1 cellular context compared by ENCODE assay signal in the genomic region with DNA sequence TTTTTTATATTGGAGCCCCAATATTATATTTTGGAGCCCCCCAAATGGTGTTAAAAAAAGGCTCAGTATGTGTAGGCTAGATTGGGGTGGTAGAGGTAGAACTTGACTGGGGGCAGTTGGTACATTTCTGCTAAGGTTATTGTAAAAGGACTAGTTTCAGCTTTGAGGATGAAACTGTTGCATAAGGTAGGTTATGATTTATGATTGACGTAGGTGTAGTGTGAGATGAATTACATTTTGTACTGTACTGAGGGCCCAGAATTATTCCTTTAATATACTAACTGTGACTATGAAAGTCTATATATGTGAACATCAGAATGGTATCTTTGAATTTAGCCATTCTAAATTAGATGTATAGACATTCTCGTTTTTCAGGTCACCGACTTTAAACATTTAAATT.
TF ChIP-seq lines count a peak whose summit lies in the region.

No MANE protein-coding gene starts in this region.

TF ChIP-seq in HCT116, 20 proteins besides CTCF, POLR2A, EP300 and RAD21 (continued from another document):
- TF ChIP-seq POLR2AphosphoS5 (IDR thresholded peaks at IDR 0.05; ENCODE audit: low read depth, low read length) (no peak), CEBPB (IDR thresholded peaks at IDR 0.05; ENCODE audit: low read depth) (no peak), JUND (IDR thresholded peaks at IDR 0.05) (no peak), ZNF274 (IDR thresholded peaks at IDR 0.05; ENCODE audit: low read depth, low read length) (no peak)
- TF ChIP-seq, protein P1, sequence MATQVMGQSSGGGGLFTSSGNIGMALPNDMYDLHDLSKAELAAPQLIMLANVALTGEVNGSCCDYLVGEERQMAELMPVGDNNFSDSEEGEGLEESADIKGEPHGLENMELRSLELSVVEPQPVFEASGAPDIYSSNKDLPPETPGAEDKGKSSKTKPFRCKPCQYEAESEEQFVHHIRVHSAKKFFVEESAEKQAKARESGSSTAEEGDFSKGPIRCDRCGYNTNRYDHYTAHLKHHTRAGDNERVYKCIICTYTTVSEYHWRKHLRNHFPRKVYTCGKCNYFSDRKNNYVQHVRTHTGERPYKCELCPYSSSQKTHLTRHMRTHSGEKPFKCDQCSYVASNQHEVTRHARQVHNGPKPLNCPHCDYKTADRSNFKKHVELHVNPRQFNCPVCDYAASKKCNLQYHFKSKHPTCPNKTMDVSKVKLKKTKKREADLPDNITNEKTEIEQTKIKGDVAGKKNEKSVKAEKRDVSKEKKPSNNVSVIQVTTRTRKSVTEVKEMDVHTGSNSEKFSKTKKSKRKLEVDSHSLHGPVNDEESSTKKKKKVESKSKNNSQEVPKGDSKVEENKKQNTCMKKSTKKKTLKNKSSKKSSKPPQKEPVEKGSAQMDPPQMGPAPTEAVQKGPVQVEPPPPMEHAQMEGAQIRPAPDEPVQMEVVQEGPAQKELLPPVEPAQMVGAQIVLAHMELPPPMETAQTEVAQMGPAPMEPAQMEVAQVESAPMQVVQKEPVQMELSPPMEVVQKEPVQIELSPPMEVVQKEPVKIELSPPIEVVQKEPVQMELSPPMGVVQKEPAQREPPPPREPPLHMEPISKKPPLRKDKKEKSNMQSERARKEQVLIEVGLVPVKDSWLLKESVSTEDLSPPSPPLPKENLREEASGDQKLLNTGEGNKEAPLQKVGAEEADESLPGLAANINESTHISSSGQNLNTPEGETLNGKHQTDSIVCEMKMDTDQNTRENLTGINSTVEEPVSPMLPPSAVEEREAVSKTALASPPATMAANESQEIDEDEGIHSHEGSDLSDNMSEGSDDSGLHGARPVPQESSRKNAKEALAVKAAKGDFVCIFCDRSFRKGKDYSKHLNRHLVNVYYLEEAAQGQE (IDR thresholded peaks at IDR 0.05; ENCODE audit: low read depth), result no peak
- TF ChIP-seq, protein P2, sequence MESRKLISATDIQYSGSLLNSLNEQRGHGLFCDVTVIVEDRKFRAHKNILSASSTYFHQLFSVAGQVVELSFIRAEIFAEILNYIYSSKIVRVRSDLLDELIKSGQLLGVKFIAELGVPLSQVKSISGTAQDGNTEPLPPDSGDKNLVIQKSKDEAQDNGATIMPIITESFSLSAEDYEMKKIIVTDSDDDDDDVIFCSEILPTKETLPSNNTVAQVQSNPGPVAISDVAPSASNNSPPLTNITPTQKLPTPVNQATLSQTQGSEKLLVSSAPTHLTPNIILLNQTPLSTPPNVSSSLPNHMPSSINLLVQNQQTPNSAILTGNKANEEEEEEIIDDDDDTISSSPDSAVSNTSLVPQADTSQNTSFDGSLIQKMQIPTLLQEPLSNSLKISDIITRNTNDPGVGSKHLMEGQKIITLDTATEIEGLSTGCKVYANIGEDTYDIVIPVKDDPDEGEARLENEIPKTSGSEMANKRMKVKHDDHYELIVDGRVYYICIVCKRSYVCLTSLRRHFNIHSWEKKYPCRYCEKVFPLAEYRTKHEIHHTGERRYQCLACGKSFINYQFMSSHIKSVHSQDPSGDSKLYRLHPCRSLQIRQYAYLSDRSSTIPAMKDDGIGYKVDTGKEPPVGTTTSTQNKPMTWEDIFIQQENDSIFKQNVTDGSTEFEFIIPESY (IDR thresholded peaks at IDR 0.05; ENCODE audit: extremely low read depth, insufficient replicate concordance, low read length), result no peak
